ENCODE assay signal across 12 cellular contexts in the genomic region with DNA sequence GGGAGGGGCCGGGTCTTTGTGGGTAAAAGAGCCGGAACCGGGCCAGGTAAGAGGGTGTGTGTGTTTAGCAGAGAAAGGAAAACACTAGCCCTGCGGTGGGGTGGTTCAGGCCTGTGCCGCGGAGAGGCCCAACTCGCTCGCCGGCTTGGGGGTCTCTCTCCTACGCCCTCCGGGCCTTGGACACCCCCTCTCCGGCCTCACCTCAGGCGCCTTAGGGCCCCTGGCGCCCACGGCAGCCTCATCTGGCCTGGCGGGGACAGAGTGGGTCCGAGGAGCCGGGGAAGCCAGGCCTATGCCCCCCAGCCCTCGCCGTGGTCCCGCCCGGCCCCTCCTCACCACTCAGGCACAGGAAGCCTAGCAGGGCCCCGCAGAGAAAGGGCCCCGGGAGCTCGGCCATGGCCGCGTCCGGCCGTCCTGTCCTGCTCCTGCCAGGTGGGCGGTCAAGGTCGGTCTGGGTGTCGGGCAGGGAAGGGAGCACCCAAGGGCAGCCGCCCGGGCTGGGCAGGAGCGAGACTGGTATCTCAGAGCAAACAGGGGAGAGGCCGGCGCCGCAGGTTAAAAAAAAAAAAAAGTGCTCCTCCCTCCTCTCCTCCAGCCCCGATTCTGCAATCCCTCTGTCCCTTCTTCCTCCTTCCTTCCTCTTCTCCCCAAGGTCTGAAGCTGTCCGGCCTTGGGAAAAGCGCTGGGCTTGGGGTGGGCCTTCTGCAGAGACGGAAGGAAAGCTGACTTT. TPM values are rescaled to one million over a fixed set of nuclear protein-coding genes. Genes with fewer than 3 reads are reported as not detected.
DNase-seq lines count a peak whose midpoint lies in the region; ATAC-seq and TF ChIP-seq lines count a peak whose summit lies in the region.
"Had no signal": no experiment of that assay in that cellular context is flagged by ENCODE, and none has a peak within 500 bp of the region (broad histone marks: within the 10 kb centered on the region; RNA-seq: fewer than 3 reads in every experiment).

A gene with protein sequence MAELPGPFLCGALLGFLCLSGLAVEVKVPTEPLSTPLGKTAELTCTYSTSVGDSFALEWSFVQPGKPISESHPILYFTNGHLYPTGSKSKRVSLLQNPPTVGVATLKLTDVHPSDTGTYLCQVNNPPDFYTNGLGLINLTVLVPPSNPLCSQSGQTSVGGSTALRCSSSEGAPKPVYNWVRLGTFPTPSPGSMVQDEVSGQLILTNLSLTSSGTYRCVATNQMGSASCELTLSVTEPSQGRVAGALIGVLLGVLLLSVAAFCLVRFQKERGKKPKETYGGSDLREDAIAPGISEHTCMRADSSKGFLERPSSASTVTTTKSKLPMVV (minus strand): TSS at position 515 of the 730 bp plus-strand sequence. CDS start 118 bp downstream, at position 397.

- no peak within 1 kb of the TSS for H2BK12ac ChIP-seq in trophoblast cell (ENCODE audit: low read length)

- CTCF ChIA-PET in activated CD4-positive, alpha-beta memory T cell treated with anti-CD3 and anti-CD28 coated beads, Interleukin-2, amount 10 ng/mL, durations not matched to agents 7 days and 5 days (lab: Charles Lee) = interaction anchor here (0.7 to 1.6 kb wide), 4 partner anchors 12 to 1121 kb away, joined by 3 to 17 read pairs (median 3); a partner anchor contains a TSS

- H3K9me3 ChIP-seq in iPS-18c (ENCODE audit: control insufficient read depth, insufficient read depth, low read length) = no peaks in the 10 kb centered on the region
- H3K9me3 ChIP-seq in trophoblast cell (ENCODE audit: insufficient read depth, low read depth, low read length) = peaks cover 8% of the 10 kb centered on the region
- no peaks in the 10 kb centered on the region for H3K9me3 ChIP-seq in smooth muscle cell (replicated peaks; ENCODE audit: low read depth)

- no peak within 1 kb of the TSS for H2AK5ac ChIP-seq in trophoblast cell (ENCODE audit: low read length)

- H4K91ac ChIP-seq in trophoblast cell (ENCODE audit: low read depth, low read length) = no peak within 1 kb of the TSS

- H3K27ac ChIP-seq in trophoblast cell (ENCODE audit: low read depth, low read length) (no peak within 1 kb of the TSS), smooth muscle cell (ENCODE audit: low read depth) (no peak within 1 kb of the TSS)

- peaks cover 30% of the 10 kb centered on the region for H3K4me1 Mint-ChIP-seq in activated CD4-positive, alpha-beta memory T cell treated with anti-CD3 and anti-CD28 coated beads, Interleukin-2, amount 10 ng/mL, durations not matched to agents 7 days and 5 days
- H3K4me1 Mint-ChIP-seq: activated T-helper 17 cell treated with anti-CD3 and anti-CD28 coated beads, Interleukin-2, amount 50 U/mL, for 72 hours had no signal

- no peak within 1 kb of the TSS for H2BK5ac ChIP-seq in trophoblast cell (ENCODE audit: low read depth, low read length, poor library complexity)

- H3K9me3 Mint-ChIP-seq in activated CD4-positive, alpha-beta memory T cell treated with anti-CD3 and anti-CD28 coated beads, Interleukin-2, amount 10 ng/mL, durations not matched to agents 7 days and 5 days = no peaks in the 10 kb centered on the region
- H3K9me3 Mint-ChIP-seq: activated T-helper 17 cell treated with anti-CD3 and anti-CD28 coated beads, Interleukin-2, amount 50 U/mL, for 72 hours; CD8-positive, alpha-beta memory T cell had no signal

- H4K12ac ChIP-seq in trophoblast cell (ENCODE audit: low read depth, low read length) = no peak within 1 kb of the TSS

- no peaks in the 10 kb centered on the region for H3K79me1 ChIP-seq in trophoblast cell (ENCODE audit: low read length)

- peaks cover 0 to 3% of the 10 kb centered on the region in 2 experiments for H3K4me1 ChIP-seq in trophoblast cell (ENCODE audit: control insufficient read depth in 1 of 2, insufficient read depth in 2 of 2, low read length in 2 of 2)
- no peaks in the 10 kb centered on the region for H3K4me1 ChIP-seq in smooth muscle cell (ENCODE audit: low read depth)

- POLR2A ChIA-PET in activated CD4-positive, alpha-beta memory T cell treated with anti-CD3 and anti-CD28 coated beads, Interleukin-2, amount 10 ng/mL, durations not matched to agents 7 days and 5 days (lab: Charles Lee) = interaction anchor here (1.6 kb wide), 1 partner anchor 11 kb away, joined by 4 read pairs; a partner anchor contains a TSS

- no peak within 1 kb of the TSS for H3K14ac ChIP-seq in trophoblast cell (ENCODE audit: low read length)

- DNase-seq in HT-29 (ENCODE audit: low spot score) (peak; percentile 67), trophoblast cell (no peak), foreskin melanocyte (no peak), smooth muscle cell (lab: John Stamatoyannopoulos, UW; ENCODE audit: unreplicated experiment) (no peak)
- no peak for DNase-seq in activated CD4-positive, alpha-beta memory T cell treated with anti-CD3 and anti-CD28 coated beads, Interleukin-2, amount 10 ng/mL, durations not matched to agents 7 days and 5 days
- DNase-seq: activated CD4-positive, alpha-beta T cell treated with anti-CD3 and anti-CD28 coated beads for 1 hour; CD8-positive, alpha-beta memory T cell; substantia nigra had no signal

- no peak for TF ChIP-seq CTCF in smooth muscle cell (IDR thresholded peaks at IDR 0.05; ENCODE audit: borderline replicate concordance, insufficient read depth, poor library complexity, severe bottlenecking)

- H4K8ac ChIP-seq in trophoblast cell (ENCODE audit: low read depth, low read length) = no peak within 1 kb of the TSS

- H2AFZ ChIP-seq in trophoblast cell (ENCODE audit: insufficient read depth, low read length, poor library complexity) (no peak within 1 kb of the TSS), smooth muscle cell (ENCODE audit: low read depth) (no peak within 1 kb of the TSS)

- H3K36me3 Mint-ChIP-seq in activated CD4-positive, alpha-beta memory T cell treated with anti-CD3 and anti-CD28 coated beads, Interleukin-2, amount 10 ng/mL, durations not matched to agents 7 days and 5 days (ENCODE audit: low read depth) = no peaks in the 10 kb centered on the region
- H3K36me3 Mint-ChIP-seq: CD8-positive, alpha-beta memory T cell had no signal

- no peak within 1 kb of the TSS for H3K18ac ChIP-seq in trophoblast cell (ENCODE audit: low read length)

- H3K36me3 ChIP-seq in trophoblast cell (ENCODE audit: control insufficient read depth in 1 of 2, insufficient read depth in 2 of 2, low read length in 2 of 2) = no peaks in the 10 kb centered on the region
- H3K36me3 ChIP-seq in smooth muscle cell (ENCODE audit: low read depth) = no peaks in the 10 kb centered on the region

- WGBS in trophoblast cell (ENCODE audit: extremely low coverage, insufficient coverage, insufficient read length) = no CpG with 5 or more reads among the region's 42 CpGs
- WGBS in smooth muscle cell (ENCODE audit: low lambda C conversion rate) = 56% methylated on average over 16 of the region's 42 CpGs

- H3K79me2 ChIP-seq in trophoblast cell (ENCODE audit: control insufficient read depth, insufficient read depth, low read length, poor library complexity) (no peaks in the 10 kb centered on the region), smooth muscle cell (ENCODE audit: low read depth) (no peaks in the 10 kb centered on the region)

- no peaks in the 10 kb centered on the region for H3F3A ChIP-seq in smooth muscle cell (ENCODE audit: low read depth)

- peaks cover 15% of the 10 kb centered on the region for H3K27me3 Mint-ChIP-seq in activated CD4-positive, alpha-beta memory T cell treated with anti-CD3 and anti-CD28 coated beads, Interleukin-2, amount 10 ng/mL, durations not matched to agents 7 days and 5 days

- H3K4me2 ChIP-seq in trophoblast cell (ENCODE audit: low read length) (peak within 1 kb of the TSS; percentile 23), smooth muscle cell (no peak within 1 kb of the TSS)

- H3K4me3 ChIP-seq in iPS-18c (ENCODE audit: insufficient read depth, low read depth, low read length) = peak within 1 kb of the TSS; percentile 51
- H3K4me3 ChIP-seq in trophoblast cell (ENCODE audit: low read depth, low read length) = no peak within 1 kb of the TSS
- H3K4me3 ChIP-seq in smooth muscle cell = no peak within 1 kb of the TSS

- ATAC-seq in GM19452 (IDR thresholded peaks at IDR 0.05; ENCODE audit: unreplicated experiment) (no peak), GM19395 (IDR thresholded peaks at IDR 0.05; ENCODE audit: unreplicated experiment) (no peak)
- ATAC-seq: activated T-helper 17 cell treated with anti-CD3 and anti-CD28 coated beads, Interleukin-2, amount 50 U/mL, for 72 hours had no signal

- peak within 1 kb of the TSS; percentile 21 for H3K4me3 Mint-ChIP-seq in activated CD4-positive, alpha-beta memory T cell treated with anti-CD3 and anti-CD28 coated beads, Interleukin-2, amount 10 ng/mL, durations not matched to agents 7 days and 5 days
- H3K4me3 Mint-ChIP-seq: activated T-helper 17 cell treated with anti-CD3 and anti-CD28 coated beads, Interleukin-2, amount 50 U/mL, for 72 hours had no signal

- no peak within 1 kb of the TSS for H2BK120ac ChIP-seq in trophoblast cell (ENCODE audit: insufficient read depth, low read length, poor library complexity)

- H3K27me3 ChIP-seq in trophoblast cell (ENCODE audit: insufficient read depth, low read length) = peaks cover 62% of the 10 kb centered on the region
- peaks cover 72% of the 10 kb centered on the region for H3K27me3 ChIP-seq in smooth muscle cell (ENCODE audit: low read depth)

- no peak within 1 kb of the TSS for H3K23ac ChIP-seq in trophoblast cell (ENCODE audit: low read length)

- H3K9ac ChIP-seq in trophoblast cell (ENCODE audit: low read length) (no peak within 1 kb of the TSS), smooth muscle cell (ENCODE audit: low read depth) (no peak within 1 kb of the TSS)

- no peaks in the 10 kb centered on the region for H4K20me1 ChIP-seq in smooth muscle cell (ENCODE audit: low read depth)

- H3K27ac Mint-ChIP-seq in activated CD4-positive, alpha-beta memory T cell treated with anti-CD3 and anti-CD28 coated beads, Interleukin-2, amount 10 ng/mL, durations not matched to agents 7 days and 5 days = no peak within 1 kb of the TSS
- H3K27ac Mint-ChIP-seq: activated T-helper 17 cell treated with anti-CD3 and anti-CD28 coated beads, Interleukin-2, amount 50 U/mL, for 72 hours had no signal

- no peak within 1 kb of the TSS for H3K4ac ChIP-seq in trophoblast cell (ENCODE audit: low read depth, low read length)

RNA-seq across cellular contexts. Expression of the gene that starts here (rescaled TPM):
- 137 and 149 TPM in 2 replicates for total RNA-seq in HT-29 (2014; rRNA removed; shearing (Covaris generic))
- total RNA-seq in activated CD4-positive, alpha-beta memory T cell treated with anti-CD3 and anti-CD28 coated beads, Interleukin-2, amount 10 ng/mL, durations not matched to agents 7 days and 5 days = under 1 TPM; 0.38 to 0.55 TPM
- 0.04 TPM in 1 of 2 replicates, not detected in the other for polyA plus RNA-seq in trophoblast cell (2013)
- not detected in 2 replicates for total RNA-seq in smooth muscle cell
- polyA plus RNA-seq in smooth muscle cell = not detected in 2 replicates
- total RNA-seq: activated T-helper 17 cell treated with anti-CD3 and anti-CD28 coated beads, Interleukin-2, amount 50 U/mL, for 72 hours had no signal
- polyA plus RNA-seq: CD8-positive, alpha-beta memory T cell had no signal

Comparison
In these comparisons a context has a peak if more than half of its experiments do, and no peak if none do; other contexts are left out.
1. RNA of the gene that starts here (total RNA-seq): 137 to 149 TPM in HT-29; 0.38 to 0.55 TPM in activated CD4-positive, alpha-beta memory T cell treated with anti-CD3 and anti-CD28 coated beads, Interleukin-2, amount 10 ng/mL, durations not matched to agents 7 days and 5 days and not detected in smooth muscle cell; every median in the first group is over 10 times any median in the second.